8 cellular contexts compared by ENCODE assay signal in genomic region chr17:40309938-40310510, GRCh38. TPM values are rescaled to one million over a fixed set of nuclear protein-coding genes. Genes with fewer than 3 reads are reported as not detected.
A peak's percentile ranks its signal among the peaks of the same experiment; 100 is the strongest.
DNase-seq lines count a peak whose midpoint lies in the region; ATAC-seq and TF ChIP-seq lines count a peak whose summit lies in the region.

No MANE protein-coding gene starts in this region.

- H3K9me3 ChIP-seq in mucosa of descending colon: no peaks in the 10 kb centered on the region

- H3K36me3 ChIP-seq in mucosa of descending colon (ENCODE audit: low read depth): no peaks in the 10 kb centered on the region

- intact Hi-C loops in Right ventricle myocardium inferior (cut with DNase I) (loop anchor here (2.0 kb wide), 1 partner anchor 39 kb away; no protein-coding TSS in a partner anchor), Right ventricle myocardium superior (cut with DNase I) (loop anchor here (10.0 kb wide), 1 partner anchor 245 kb away; no protein-coding TSS in a partner anchor), mucosa of descending colon (cut with DNase I, micrococcal nuclease) (loop anchor here in 1 of 2 donors (10.0 kb wide), 1 partner anchor 105 kb away; the partner anchor contains the start of gene TOP2A)

- peaks cover 57% of the 10 kb centered on the region for H3K4me1 ChIP-seq in mucosa of descending colon (ENCODE audit: low read depth)

- no peak for DNase-seq in Right ventricle myocardium inferior (ENCODE audit: missing footprints)
- no peak for DNase-seq in Right ventricle myocardium superior
- peak; percentile 87 for DNase-seq in cerebellar cortex (ENCODE audit: low spot score)
- DNase-seq in mucosa of descending colon: peak in 1 of 3 donors; percentile 42
- DNase-seq in ureter (ENCODE audit: low spot score): peak; percentile 44
- no peak for DNase-seq in activated effector memory CD4-positive, alpha-beta T cell treated with Interleukin-2 at 50 U/mL for 16 hours
- no peak for DNase-seq in NCI-H524 treated with DMSO at 0.1 percent for 48 hours (lab: John Stamatoyannopoulos, UW)

- ATAC-seq in Right ventricle myocardium inferior (peak; percentile 18), Right ventricle myocardium superior (ENCODE audit: poor library complexity) (no peak), mucosa of descending colon (peak; percentile 19), HG03097 (IDR thresholded peaks at IDR 0.05; ENCODE audit: low FRiP score, unreplicated experiment) (no peak)

- no peak for TF ChIP-seq CTCF in mucosa of descending colon (IDR thresholded peaks at IDR 0.05)

- no peak overlapping the region for H3K4me3 ChIP-seq in mucosa of descending colon

RNA-seq across cellular contexts. Expression of gene RARA, which starts 1.0 kb away (rescaled TPM):
- 17.9 TPM for total RNA-seq in Right ventricle myocardium inferior
- 15.8 TPM for total RNA-seq in Right ventricle myocardium superior
- 10 to 100 TPM; 42.2 to 51.2 (median 49.6) TPM for total RNA-seq in mucosa of descending colon
- 34.9 TPM for total RNA-seq in ureter

RNA-seq across cellular contexts. Expression of gene CDC6, which starts 22.3 kb away (rescaled TPM):
- 1.9 TPM for total RNA-seq in Right ventricle myocardium inferior
- total RNA-seq in Right ventricle myocardium superior: 1.1 TPM
- total RNA-seq in mucosa of descending colon: 10 to 100 TPM in 1 of 3 donors, 1 to 10 TPM in 2; 4.0 to 14.9 (median 7.4) TPM
- total RNA-seq in ureter: 3.1 TPM

RNA-seq across cellular contexts. Expression of gene GJD3, which starts 54.5 kb away (rescaled TPM):
- total RNA-seq in Right ventricle myocardium inferior (0.92 TPM), Right ventricle myocardium superior (1.3 TPM), mucosa of descending colon (1 to 10 TPM in 2 of 3 donors, under 1 TPM in 1; 0.81 to 1.4 (median 1.2) TPM), ureter (2.0 TPM)

Comparison
In these comparisons a context has a peak if more than half of its experiments do, and no peak if none do; other contexts are left out.
1. ATAC-seq: peak in Right ventricle myocardium inferior (single experiment) and mucosa of descending colon (single experiment); none in Right ventricle myocardium superior (single experiment) and HG03097 (single experiment).
2. DNase-seq: peak in cerebellar cortex (single experiment) and ureter (single experiment); none in Right ventricle myocardium inferior (single experiment), Right ventricle myocardium superior (single experiment), activated effector memory CD4-positive, alpha-beta T cell treated with Interleukin-2 at 50 U/mL for 16 hours (single experiment) and NCI-H524 treated with DMSO at 0.1 percent for 48 hours (single experiment).